8 cellular contexts compared by ENCODE assay signal in the genomic region with DNA sequence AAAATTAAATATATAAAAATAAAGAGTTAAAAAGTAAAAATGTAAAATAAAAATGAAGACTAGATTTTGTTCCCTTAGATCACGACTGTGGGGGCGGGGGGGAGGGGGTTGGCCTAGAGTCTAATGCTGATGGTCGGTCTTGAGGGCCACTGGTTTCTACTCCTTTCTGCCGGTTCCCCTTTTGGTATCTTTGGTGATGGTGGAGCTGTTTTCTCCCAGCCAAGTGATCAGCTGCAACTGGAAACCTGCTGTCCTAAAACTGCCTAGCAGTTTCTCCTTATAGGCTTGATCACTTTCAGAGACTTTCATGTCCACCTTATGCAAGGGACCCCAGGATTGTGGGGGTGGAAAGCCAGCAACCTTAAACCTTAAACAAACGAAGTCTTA. TPM values are rescaled to one million over a fixed set of nuclear protein-coding genes. Genes with fewer than 3 reads are reported as not detected.
DNase-seq lines count a peak whose midpoint lies in the region; ATAC-seq and TF ChIP-seq lines count a peak whose summit lies in the region.

No MANE protein-coding gene starts in this region.

- no peaks in the 10 kb centered on the region for H3K9me3 Mint-ChIP-seq in T-cell

- H3K27me3 ChIP-seq in BJ (ENCODE audit: control insufficient read depth, insufficient read depth, low read length) (no peaks in the 10 kb centered on the region), HAP-1 (ENCODE audit: low read depth) (no peaks in the 10 kb centered on the region), skeletal muscle satellite cell (ENCODE audit: control insufficient read depth, insufficient read depth, low read length) (no peaks in the 10 kb centered on the region)

- DNase-seq in BJ (ENCODE audit: low read depth) (no peak), HAP-1 (ENCODE audit: low spot score in 2 of 2) (no peak), T-cell (no peak), fibroblast of the aortic adventitia (ENCODE audit: low read depth) (peak; percentile 19), UCSD-AML1 (lab: John Stamatoyannopoulos, UW; ENCODE audit: unreplicated experiment) (no peak), NCI-H1092 (lab: John Stamatoyannopoulos, UW) (no peak)
- DNase-seq in stimulated activated CD4-positive, alpha-beta T cell treated with anti-CD3 and anti-CD28 coated beads, Interleukin-4, amount 100 ng/mL, for 24 hours = no peak

- H3K9me3 ChIP-seq in HAP-1 (no peaks in the 10 kb centered on the region), skeletal muscle satellite cell (replicated peaks; ENCODE audit: low read length) (no peaks in the 10 kb centered on the region)

- H3K4me1 Mint-ChIP-seq in T-cell = peaks cover 40 to 49% (median 42%) of the 10 kb centered on the region in 3 donors

- peak overlapping the region; percentile 93 to 94 (median 94) for H3K4me3 Mint-ChIP-seq in T-cell

- CTCF ChIA-PET in BJ (lab: Yijun Ruan, JAX) = interaction anchor here (1.0 kb wide), 1 partner anchor 108 kb away, joined by 3 read pairs; no protein-coding TSS in a partner anchor
- CTCF ChIA-PET in T-cell (lab: Charles Lee) = no interaction called here

- H3K4me2 ChIP-seq in skeletal muscle satellite cell (ENCODE audit: low read length) = peak overlapping the region; percentile 86

- H3K4me1 ChIP-seq in HAP-1 = peaks cover 6% of the 10 kb centered on the region
- H3K4me1 ChIP-seq in skeletal muscle satellite cell (ENCODE audit: control insufficient read depth, insufficient read depth, low read length) = peaks cover 19% of the 10 kb centered on the region

- H3K4me3 ChIP-seq in BJ (ENCODE audit: low read depth, low read length) (peak overlapping the region; percentile 70), HAP-1 (peak overlapping the region; percentile 83), fibroblast of the aortic adventitia (ENCODE audit: low read depth, low read length) (peak overlapping the region; percentile 88), skeletal muscle satellite cell (ENCODE audit: low read length) (peak overlapping the region; percentile 95)

- no peak for ATAC-seq in T-cell (replicated peaks in 1 of 4)

- no peaks in the 10 kb centered on the region for H3K27me3 Mint-ChIP-seq in T-cell

- H3K36me3 Mint-ChIP-seq in T-cell = peaks cover 18% of the 10 kb centered on the region

- POLR2A ChIA-PET in BJ (lab: Charles Lee) = no interaction called here
- POLR2A ChIA-PET in T-cell (lab: Charles Lee) = no interaction called here

- in situ Hi-C loops in HAP-1 (cut with MboI; ENCODE audit: low sequenced_read_pairs) = loop anchor here (5.0 kb wide), 1 partner anchor 83 kb away; no protein-coding TSS in a partner anchor

- H3K36me3 ChIP-seq in BJ (ENCODE audit: control insufficient read depth, insufficient read depth, low read length) = peaks cover 3% of the 10 kb centered on the region
- H3K36me3 ChIP-seq in HAP-1 (replicated peaks) = peaks cover 35% of the 10 kb centered on the region
- peaks cover 23% of the 10 kb centered on the region for H3K36me3 ChIP-seq in skeletal muscle satellite cell (ENCODE audit: insufficient read depth, low read length)

- H3K27ac Mint-ChIP-seq in T-cell = no peak overlapping the region

- peak overlapping the region; percentile 96 for H3K9ac ChIP-seq in skeletal muscle satellite cell (ENCODE audit: low read depth, low read length)

- TF ChIP-seq CTCF in BJ (IDR thresholded peaks at IDR 0.05; ENCODE audit: insufficient read depth, low read depth, low read length) (no peak), fibroblast of the aortic adventitia (IDR thresholded peaks at IDR 0.05; ENCODE audit: insufficient read depth, low read length) (peak; percentile 2)

RNA-seq across cellular contexts. Expression of a gene that starts 1.1 kb away (rescaled TPM):
- polyA plus RNA-seq in BJ (2011; rRNA removed) = 18.7 and 20.9 TPM in 2 replicates
- polyA minus RNA-seq in BJ (2011; rRNA and poly(A)+ RNA removed) = 6.2 and 7.6 TPM in 2 replicates
- total RNA-seq in T-cell (10 to 100 TPM in 2 of 5 donors, 1 to 10 TPM in 3; 2.3 to 13.6 (median 9.6) TPM), fibroblast of the aortic adventitia (ENCODE audit: low replicate concordance) (5.1 and 12.0 TPM in 2 replicates)
- 12.9 and 19.8 TPM in 2 replicates for total RNA-seq in skeletal muscle satellite cell (2012; rRNA removed)

RNA-seq across cellular contexts. Expression of a gene that starts 1.5 kb away (rescaled TPM):
- polyA plus RNA-seq in BJ (2011; rRNA removed) = 31.2 and 35.3 TPM in 2 replicates
- polyA minus RNA-seq in BJ (2011; rRNA and poly(A)+ RNA removed) = 21.2 and 22.7 TPM in 2 replicates
- total RNA-seq in T-cell (10 to 100 TPM; 60.8 to 90.9 (median 68.7) TPM), fibroblast of the aortic adventitia (ENCODE audit: low replicate concordance) (27.4 and 29.0 TPM in 2 replicates)
- total RNA-seq in skeletal muscle satellite cell (2012; rRNA removed) = 44.8 and 50.7 TPM in 2 replicates
